8 cellular contexts compared by ENCODE assay signal in genomic region chr19:35936738-35937268, GRCh38. TPM values are rescaled to one million over a fixed set of nuclear protein-coding genes. Genes with fewer than 3 reads are reported as not detected.
A peak's percentile ranks its signal among the peaks of the same experiment; 100 is the strongest.
DNase-seq lines count a peak whose midpoint lies in the region; ATAC-seq, FAIRE-seq and TF ChIP-seq lines count a peak whose summit lies in the region.

No MANE protein-coding gene starts in this region.

- no peaks in the 10 kb centered on the region for H3K27me3 ChIP-seq in SJCRH30

- no peaks in the 10 kb centered on the region for H3K36me3 ChIP-seq in SJCRH30

- H3K27ac ChIP-seq in SJCRH30: no peak overlapping the region

- H3K9me3 ChIP-seq in SJCRH30 (replicated peaks): no peaks in the 10 kb centered on the region

- no peak for ATAC-seq in GM21515 (IDR thresholded peaks at IDR 0.05; ENCODE audit: unreplicated experiment)

- peaks cover 7% of the 10 kb centered on the region; the same call in 1 of the 2 replicates for H3K4me1 ChIP-seq in SJCRH30

- H3K4me3 ChIP-seq in GM12865 (ENCODE audit: low read depth, low read length) (peak overlapping the region; percentile 74), SJCRH30 (peak overlapping the region; percentile 61), retinal pigment epithelial cell (ENCODE audit: low read length) (peak overlapping the region; percentile 64)

- TF ChIP-seq CTCF in GM12865 (IDR thresholded peaks at IDR 0.05; ENCODE audit: insufficient read depth, low read depth, low read length, missing control alignments) (no peak), retinal pigment epithelial cell (conservative IDR thresholded peaks at IDR 0.05; ENCODE audit: low read depth, low read length) (no peak)

- no peak for DNase-seq in GM12865 (ENCODE audit: low read depth)
- no peak for DNase-seq in SJCRH30
- peak; percentile 5 for DNase-seq in fibroblast of peridontal ligament (ENCODE audit: extremely low read depth)
- no peak for DNase-seq in retinal pigment epithelial cell (ENCODE audit: low read depth)
- no peak for DNase-seq in NCI-H2081 (lab: John Stamatoyannopoulos, UW)
- DNase-seq in effector CD4-positive, alpha-beta T cell: no peak
- DNase-seq in urothelium cell line (ENCODE audit: low spot score): no peak

- no peak for FAIRE-seq in urothelium cell line (lab: Jason Lieb, UNC)

RNA-seq across cellular contexts. Expression of gene LRFN3, which starts 0.6 kb away (rescaled TPM):
- total RNA-seq in SJCRH30 (2014; rRNA removed; shearing (Covaris generic)): 5.1 and 10.2 TPM in 2 replicates

RNA-seq across cellular contexts. Expression of gene TYROBP, which starts 28.7 kb away (rescaled TPM):
- total RNA-seq in SJCRH30 (2014; rRNA removed; shearing (Covaris generic)): not detected in 2 replicates

RNA-seq across cellular contexts. Expression of gene HCST, which starts 34.5 kb away (rescaled TPM):
- not detected in 2 replicates for total RNA-seq in SJCRH30 (2014; rRNA removed; shearing (Covaris generic))

RNA-seq across cellular contexts. Expression of gene NFKBID, which starts 36.5 kb away (rescaled TPM):
- 6.2 and 7.3 TPM in 2 replicates for total RNA-seq in SJCRH30 (2014; rRNA removed; shearing (Covaris generic))

RNA-seq across cellular contexts. Expression of gene SDHAF1, which starts 58.2 kb away (rescaled TPM):
- total RNA-seq in SJCRH30 (2014; rRNA removed; shearing (Covaris generic)): 21.6 and 27.9 TPM in 2 replicates
